Comparison of ENCODE assay signal across 1 cellular context in the genomic region with DNA sequence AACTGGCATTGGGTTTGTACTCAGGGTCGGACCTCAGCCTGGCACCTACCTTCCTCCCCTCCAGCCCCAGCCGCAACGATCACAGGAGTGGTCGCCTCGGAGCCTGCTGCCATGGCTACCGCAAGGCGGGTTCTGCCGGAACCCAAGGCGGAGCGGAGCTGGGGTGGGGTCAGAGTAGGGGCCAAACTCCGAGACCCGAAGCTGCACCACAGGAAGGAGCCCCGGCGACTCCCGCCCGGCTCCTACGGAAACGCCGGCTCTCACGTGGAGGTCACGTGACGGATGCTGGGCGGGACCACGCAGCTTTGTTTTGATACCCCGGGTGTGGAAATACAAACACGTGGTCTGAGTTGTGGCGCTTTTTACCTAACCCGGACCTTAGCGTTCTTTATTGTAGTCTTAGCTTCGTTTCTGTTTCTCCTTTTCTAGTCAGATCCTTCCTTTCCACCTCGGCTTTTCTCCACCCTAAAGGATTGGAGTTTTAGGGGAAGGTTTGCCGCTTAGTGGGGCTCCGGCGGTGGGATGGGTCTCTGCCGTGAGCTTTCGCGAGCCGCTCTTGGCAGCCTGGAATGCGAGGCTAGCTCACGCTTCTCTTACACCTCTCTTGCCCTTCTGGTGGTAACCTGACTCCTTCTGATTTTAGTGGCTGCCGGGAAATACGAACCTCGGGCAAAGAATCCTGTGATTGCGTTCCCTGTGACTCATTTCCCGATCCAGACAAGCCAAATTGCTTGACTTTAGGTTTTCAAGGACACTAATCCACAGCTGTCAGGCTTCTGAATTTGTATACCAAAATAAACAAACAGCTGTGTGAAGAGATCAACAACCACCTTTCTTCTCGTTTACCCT.
TF ChIP-seq lines count a peak whose summit lies in the region.

Gene HSPBAP1 (minus strand): TSS at position 264 of the 849 bp plus-strand sequence. CDS start 151 bp downstream, at position 113.

TF ChIP-seq in HEK293, 187 proteins besides CTCF, POLR2A, EP300 and RAD21 (continued from another document and continues in another):
- TF ChIP-seq ZBTB26 (tag by site-specific recombination; optimal IDR thresholded peaks at IDR 0.05) (peak; percentile 35), PRDM6 (tag by site-specific recombination; IDR thresholded peaks at IDR 0.05) (no peak), GFI1B (tag by site-specific recombination; IDR thresholded peaks at IDR 0.05) (peak; percentile 59; the same call in 1 of the 2 replicates), ZNF473 (tag by site-specific recombination; IDR thresholded peaks at IDR 0.05) (no peak), ZNF391 (tag by site-specific recombination; IDR thresholded peaks at IDR 0.05; ENCODE audit: borderline replicate concordance, low read depth) (0 out of 2 replicates have a peak, but pooled peaks have one; percentile 17), ZNF24 (tag by site-specific recombination; IDR thresholded peaks at IDR 0.05) (0 out of 2 replicates have a peak, but pooled peaks have one; percentile 58), KLF10 (tag by site-specific recombination; IDR thresholded peaks at IDR 0.05) (peak; percentile 44; the same call in 1 of the 2 replicates), ZNF501 (tag by site-specific recombination; IDR thresholded peaks at IDR 0.05) (peak; percentile 77; the same call in 1 of the 2 replicates), ZNF558 (tag by site-specific recombination; IDR thresholded peaks at IDR 0.05) (0 out of 2 replicates have a peak, but pooled peaks have one; percentile 23), ZNF366 (tag by site-specific recombination; conservative IDR thresholded peaks at IDR 0.05) (peak; percentile 82), ZNF707 (tag by site-specific recombination; IDR thresholded peaks at IDR 0.05) (no peak), ZEB2 (tag by site-specific recombination; IDR thresholded peaks at IDR 0.05) (peak; percentile 80), ZNF248 (tag by site-specific recombination; IDR thresholded peaks at IDR 0.05) (no peak), HIC1 (tag by site-specific recombination; IDR thresholded peaks at IDR 0.05) (peak; percentile 63), ZFP41 (tag by site-specific recombination; IDR thresholded peaks at IDR 0.05; ENCODE audit: borderline replicate concordance) (no peak), ZNF776 (tag by site-specific recombination; IDR thresholded peaks at IDR 0.05; ENCODE audit: borderline replicate concordance) (no peak), ZNF600 (tag by site-specific recombination; IDR thresholded peaks at IDR 0.05) (peak; percentile 79), KLF9 (tag by site-specific recombination; IDR thresholded peaks at IDR 0.05; ENCODE audit: low read depth) (peak; percentile 69; the same call in 1 of the 2 replicates), REPIN1 (tag by site-specific recombination; IDR thresholded peaks at IDR 0.05; ENCODE audit: low read depth) (no peak), ZNF394 (tag by site-specific recombination; IDR thresholded peaks at IDR 0.05; ENCODE audit: borderline replicate concordance) (peak; percentile 89), SETDB1 (IDR thresholded peaks at IDR 0.05; ENCODE audit: insufficient read length, low read length) (peak; percentile 72), ZNF76 (tag by site-specific recombination; IDR thresholded peaks at IDR 0.05; ENCODE audit: borderline replicate concordance, low read depth) (peak; percentile 73), ZNF324 (tag by site-specific recombination; IDR thresholded peaks at IDR 0.05) (0 out of 2 replicates have a peak, but pooled peaks have one; percentile 64), ZNF155 (tag by site-specific recombination; IDR thresholded peaks at IDR 0.05) (no peak), GLI4 (tag by site-specific recombination; IDR thresholded peaks at IDR 0.05) (no peak), ZBTB17 (tag by site-specific recombination; IDR thresholded peaks at IDR 0.05) (peak; percentile 69; the same call in 1 of the 2 replicates), ZNF335 (tag by site-specific recombination; conservative IDR thresholded peaks at IDR 0.05) (peak; percentile 69), ZNF701 (tag by site-specific recombination; IDR thresholded peaks at IDR 0.05) (no peak), SP2 (tag by site-specific recombination; IDR thresholded peaks at IDR 0.05) (peak; percentile 76), IKZF3 (tag by site-specific recombination; IDR thresholded peaks at IDR 0.05) (peak; percentile 82), ZNF747 (tag by site-specific recombination; IDR thresholded peaks at IDR 0.05) (no peak), ZNF561 (tag by site-specific recombination; IDR thresholded peaks at IDR 0.05; ENCODE audit: borderline replicate concordance) (peak; percentile 80), ZSCAN18 (tag by site-specific recombination; IDR thresholded peaks at IDR 0.05) (no peak), ZNF529 (tag by site-specific recombination; IDR thresholded peaks at IDR 0.05; ENCODE audit: insufficient replicate concordance) (no peak), RBAK (tag by site-specific recombination; IDR thresholded peaks at IDR 0.05) (no peak), ZIC2 (tag by site-specific recombination; IDR thresholded peaks at IDR 0.05) (peak; percentile 54), ZNF623 (tag by site-specific recombination; IDR thresholded peaks at IDR 0.05) (no peak; the same call in 1 of the 2 replicates), ZFP69B (tag by site-specific recombination; IDR thresholded peaks at IDR 0.05) (peak; percentile 70; the same call in 1 of the 2 replicates), ZNF596 (tag by site-specific recombination; IDR thresholded peaks at IDR 0.05) (no peak), MZF1 (tag by site-specific recombination; IDR thresholded peaks at IDR 0.05; ENCODE audit: borderline replicate concordance) (no peak), ZBTB20 (tag by site-specific recombination; IDR thresholded peaks at IDR 0.05) (peak; percentile 71), ZBTB8A (tag by site-specific recombination; IDR thresholded peaks at IDR 0.05) (peak; percentile 24; the same call in 1 of the 2 replicates), ZNF555 (tag by site-specific recombination; conservative IDR thresholded peaks at IDR 0.05) (no peak), KLF1 (tag by site-specific recombination; IDR thresholded peaks at IDR 0.05) (peak; percentile 39; the same call in 1 of the 2 replicates), OSR2 (tag by site-specific recombination; IDR thresholded peaks at IDR 0.05) (peak; percentile 87), ZNF404 (tag by site-specific recombination; IDR thresholded peaks at IDR 0.05) (no peak), ZXDB (tag by site-specific recombination; IDR thresholded peaks at IDR 0.05) (peak; percentile 59; the same call in 1 of the 2 replicates), ZNF610 (tag by site-specific recombination; IDR thresholded peaks at IDR 0.05; ENCODE audit: borderline replicate concordance) (0 out of 2 replicates have a peak, but pooled peaks have one; percentile 47), ZNF626 (tag by site-specific recombination; IDR thresholded peaks at IDR 0.05) (no peak), ZBTB48 (tag by site-specific recombination; IDR thresholded peaks at IDR 0.05) (peak; percentile 79; the same call in 1 of the 2 replicates)
- TF ChIP-seq, protein P1, sequence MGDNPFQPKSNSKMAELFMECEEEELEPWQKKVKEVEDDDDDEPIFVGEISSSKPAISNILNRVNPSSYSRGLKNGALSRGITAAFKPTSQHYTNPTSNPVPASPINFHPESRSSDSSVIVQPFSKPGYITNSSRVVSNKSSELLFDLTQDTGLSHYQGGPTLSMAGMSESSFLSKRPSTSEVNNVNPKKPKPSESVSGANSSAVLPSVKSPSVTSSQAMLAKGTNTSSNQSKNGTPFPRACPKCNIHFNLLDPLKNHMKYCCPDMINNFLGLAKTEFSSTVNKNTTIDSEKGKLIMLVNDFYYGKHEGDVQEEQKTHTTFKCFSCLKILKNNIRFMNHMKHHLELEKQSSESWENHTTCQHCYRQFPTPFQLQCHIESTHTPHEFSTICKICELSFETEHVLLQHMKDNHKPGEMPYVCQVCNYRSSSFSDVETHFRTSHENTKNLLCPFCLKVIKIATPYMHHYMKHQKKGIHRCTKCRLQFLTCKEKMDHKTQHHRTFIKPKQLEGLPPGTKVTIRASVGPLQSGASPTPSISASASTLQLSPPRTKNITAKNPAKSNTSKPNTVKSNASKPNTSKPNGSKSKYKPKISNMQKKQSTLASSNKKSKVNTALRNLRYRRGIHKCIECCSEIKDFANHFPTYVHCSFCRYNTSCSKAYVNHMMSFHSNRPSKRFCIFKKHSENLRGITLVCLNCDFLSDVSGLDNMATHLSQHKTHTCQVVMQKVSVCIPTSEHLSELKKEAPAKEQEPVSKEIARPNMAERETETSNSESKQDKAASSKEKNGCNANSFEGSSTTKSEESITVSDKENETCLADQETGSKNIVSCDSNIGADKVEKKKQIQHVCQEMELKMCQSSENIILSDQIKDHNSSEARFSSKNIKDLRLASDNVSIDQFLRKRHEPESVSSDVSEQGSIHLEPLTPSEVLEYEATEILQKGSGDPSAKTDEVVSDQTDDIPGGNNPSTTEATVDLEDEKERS (tag by site-specific recombination; IDR thresholded peaks at IDR 0.05): no peak
- TF ChIP-seq, protein P2, sequence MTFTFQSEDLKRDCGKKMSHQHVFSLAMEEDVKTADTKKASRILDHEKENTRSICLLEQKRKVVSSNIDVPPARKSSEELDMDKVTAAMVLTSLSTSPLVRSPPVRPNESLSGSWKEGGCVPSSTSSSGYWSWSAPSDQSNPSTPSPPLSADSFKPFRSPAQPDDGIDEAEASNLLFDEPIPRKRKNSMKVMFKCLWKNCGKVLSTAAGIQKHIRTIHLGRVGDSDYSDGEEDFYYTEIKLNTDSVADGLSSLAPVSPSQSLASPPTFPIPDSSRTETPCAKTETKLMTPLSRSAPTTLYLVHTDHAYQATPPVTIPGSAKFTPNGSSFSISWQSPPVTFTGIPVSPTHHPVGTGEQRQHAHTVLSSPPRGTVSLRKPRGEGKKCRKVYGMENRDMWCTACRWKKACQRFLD (tag by site-specific recombination; IDR thresholded peaks at IDR 0.05): peak; percentile 98
- TF ChIP-seq, protein P3, sequence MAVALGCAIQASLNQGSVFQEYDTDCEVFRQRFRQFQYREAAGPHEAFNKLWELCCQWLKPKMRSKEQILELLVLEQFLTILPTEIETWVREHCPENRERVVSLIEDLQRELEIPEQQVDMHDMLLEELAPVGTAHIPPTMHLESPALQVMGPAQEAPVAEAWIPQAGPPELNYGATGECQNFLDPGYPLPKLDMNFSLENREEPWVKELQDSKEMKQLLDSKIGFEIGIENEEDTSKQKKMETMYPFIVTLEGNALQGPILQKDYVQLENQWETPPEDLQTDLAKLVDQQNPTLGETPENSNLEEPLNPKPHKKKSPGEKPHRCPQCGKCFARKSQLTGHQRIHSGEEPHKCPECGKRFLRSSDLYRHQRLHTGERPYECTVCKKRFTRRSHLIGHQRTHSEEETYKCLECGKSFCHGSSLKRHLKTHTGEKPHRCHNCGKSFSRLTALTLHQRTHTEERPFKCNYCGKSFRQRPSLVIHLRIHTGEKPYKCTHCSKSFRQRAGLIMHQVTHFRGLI (tag by site-specific recombination; IDR thresholded peaks at IDR 0.05): 0 out of 2 replicates have a peak, but pooled peaks have one; percentile 34
